ENCODE assay signal across 11 cellular contexts in genomic region chr3:119302697-119303630, GRCh38. TPM values are rescaled to one million over a fixed set of nuclear protein-coding genes. Genes with fewer than 3 reads are reported as not detected.
DNase-seq lines count a peak whose midpoint lies in the region; ATAC-seq and TF ChIP-seq lines count a peak whose summit lies in the region.
"Had no signal": no experiment of that assay in that cellular context is flagged by ENCODE, and none has a peak within 500 bp of the region (broad histone marks: within the 10 kb centered on the region; RNA-seq: fewer than 3 reads in every experiment).

No MANE protein-coding gene starts in this region.

- peak overlapping the region in 1 of 2 experiments; percentile 63 for H3K18ac ChIP-seq in mesenchymal stem cell (ENCODE audit: low read depth in 1 of 2, low read length in 2 of 2)

- H3K4me2 ChIP-seq in mesenchymal stem cell (ENCODE audit: low read length, poor library complexity, severe bottlenecking) = no peak overlapping the region

- no peak overlapping the region for H2AFZ ChIP-seq in mesenchymal stem cell (ENCODE audit: low read depth, low read length)

- peak overlapping the region; percentile 83 for H3K27ac ChIP-seq in mesenchymal stem cell (ENCODE audit: low read length, poor library complexity, severe bottlenecking)

- DNase-seq in mesenchymal stem cell (no peak), BE2C (no peak), natural killer cell (no peak)
- DNase-seq in effector memory CD8-positive, alpha-beta T cell = no peak
- DNase-seq in activated CD4-positive, alpha-beta memory T cell treated with anti-CD3 and anti-CD28 coated beads for 36 hours = no peak
- DNase-seq: left cardiac atrium had no signal

- H3K9ac ChIP-seq in mesenchymal stem cell (ENCODE audit: low read length) = no peak overlapping the region

- peaks cover 2 to 7% of the 10 kb centered on the region in 2 experiments for H3K36me3 ChIP-seq in mesenchymal stem cell (ENCODE audit: control insufficient read depth in 1 of 2, insufficient read depth in 2 of 2, low read depth in 1 of 2, low read length in 2 of 2)
- H3K36me3 ChIP-seq in BE2C = no peaks in the 10 kb centered on the region

- H3K27me3 ChIP-seq in mesenchymal stem cell (ENCODE audit: control insufficient read depth in 1 of 2, insufficient read depth in 1 of 2, low read length in 2 of 2) (peaks cover 0 to 6% of the 10 kb centered on the region in 2 experiments), BE2C (no peaks in the 10 kb centered on the region)

- H3K79me1 ChIP-seq in mesenchymal stem cell (replicated peaks; ENCODE audit: low read length, poor library complexity, severe bottlenecking) = peaks cover 38% of the 10 kb centered on the region

- no peaks in the 10 kb centered on the region for H3K27me3 Mint-ChIP-seq in natural killer cell (ENCODE audit: low read depth in 2 of 2)
- no peaks in the 10 kb centered on the region for H3K27me3 Mint-ChIP-seq in effector memory CD8-positive, alpha-beta T cell
- no peaks in the 10 kb centered on the region for H3K27me3 Mint-ChIP-seq in activated CD4-positive, alpha-beta memory T cell treated with anti-CD3 and anti-CD28 coated beads for 36 hours
- H3K27me3 Mint-ChIP-seq: type B pancreatic cell had no signal

- peak overlapping the region; percentile 82 for H4K91ac ChIP-seq in mesenchymal stem cell (ENCODE audit: low read length)

- POLR2A ChIA-PET in activated CD4-positive, alpha-beta memory T cell treated with anti-CD3 and anti-CD28 coated beads for 36 hours (lab: Charles Lee) = interaction anchor here (0.5 to 0.9 kb wide), 2 partner anchors 20 to 33 kb away, joined by 3 to 4 read pairs; no protein-coding TSS in a partner anchor

- no peak overlapping the region for H3K27ac Mint-ChIP-seq in natural killer cell
- no peak overlapping the region for H3K27ac Mint-ChIP-seq in effector memory CD8-positive, alpha-beta T cell
- no peak overlapping the region for H3K27ac Mint-ChIP-seq in activated CD4-positive, alpha-beta memory T cell treated with anti-CD3 and anti-CD28 coated beads for 36 hours
- H3K27ac Mint-ChIP-seq: type B pancreatic cell had no signal

- peak overlapping the region in 1 of 2 experiments; percentile 15 for H2BK12ac ChIP-seq in mesenchymal stem cell (ENCODE audit: low read length in 2 of 2)

- H3K4me3 Mint-ChIP-seq in natural killer cell = no peak overlapping the region
- no peak overlapping the region for H3K4me3 Mint-ChIP-seq in effector memory CD8-positive, alpha-beta T cell
- no peak overlapping the region for H3K4me3 Mint-ChIP-seq in activated CD4-positive, alpha-beta memory T cell treated with anti-CD3 and anti-CD28 coated beads for 36 hours
- H3K4me3 Mint-ChIP-seq: type B pancreatic cell had no signal

- no peak for TF ChIP-seq CTCF in BE2C (IDR thresholded peaks at IDR 0.05; ENCODE audit: low read depth, low read length)
- no peak for TF ChIP-seq CTCF in natural killer cell (IDR thresholded peaks at IDR 0.05)

- H3K14ac ChIP-seq in mesenchymal stem cell (ENCODE audit: low read length in 2 of 2) = no peak overlapping the region

- intact Hi-C loops in natural killer cell (cut with micrococcal nuclease) = no loop called here
- intact Hi-C loops in activated CD4-positive, alpha-beta memory T cell treated with anti-CD3 and anti-CD28 coated beads for 36 hours (cut with micrococcal nuclease) = no loop called here

- H3K9me3 Mint-ChIP-seq in natural killer cell = no peaks in the 10 kb centered on the region
- no peaks in the 10 kb centered on the region for H3K9me3 Mint-ChIP-seq in effector memory CD8-positive, alpha-beta T cell
- H3K9me3 Mint-ChIP-seq in activated CD4-positive, alpha-beta memory T cell treated with anti-CD3 and anti-CD28 coated beads for 36 hours = no peaks in the 10 kb centered on the region

- H3K36me3 Mint-ChIP-seq in natural killer cell = no peaks in the 10 kb centered on the region
- peaks cover 10% of the 10 kb centered on the region for H3K36me3 Mint-ChIP-seq in effector memory CD8-positive, alpha-beta T cell (ENCODE audit: insufficient read depth)
- H3K36me3 Mint-ChIP-seq in activated CD4-positive, alpha-beta memory T cell treated with anti-CD3 and anti-CD28 coated beads for 36 hours = peaks cover 10% of the 10 kb centered on the region
- H3K36me3 Mint-ChIP-seq: type B pancreatic cell had no signal

- H3K4me1 ChIP-seq in mesenchymal stem cell (ENCODE audit: control insufficient read depth, insufficient read depth, low read depth, low read length) (peaks cover 11% of the 10 kb centered on the region), BE2C (no peaks in the 10 kb centered on the region)

- no peak overlapping the region for H3K23ac ChIP-seq in mesenchymal stem cell (ENCODE audit: low read length in 2 of 2)

- peak overlapping the region; percentile 11 for H2BK120ac ChIP-seq in mesenchymal stem cell (ENCODE audit: low read depth, low read length)

- CTCF ChIA-PET in activated CD4-positive, alpha-beta memory T cell treated with anti-CD3 and anti-CD28 coated beads for 36 hours (lab: Charles Lee) = interaction anchor here (0.9 to 1.6 kb wide), 2 partner anchors 20 to 29 kb away, joined by 3 to 4 read pairs; no protein-coding TSS in a partner anchor

- H2BK5ac ChIP-seq in mesenchymal stem cell (ENCODE audit: low read depth, low read length, poor library complexity, severe bottlenecking) = no peak overlapping the region

- H2AK5ac ChIP-seq in mesenchymal stem cell (ENCODE audit: low read length, severe bottlenecking) = peak overlapping the region; percentile 90

- peaks cover 21 to 29% of the 10 kb centered on the region in 2 donors for H3K4me1 Mint-ChIP-seq in natural killer cell
- H3K4me1 Mint-ChIP-seq in effector memory CD8-positive, alpha-beta T cell (ENCODE audit: low read depth in 2 of 2) = peaks cover 9 to 19% of the 10 kb centered on the region in 2 donors
- peaks cover 30% of the 10 kb centered on the region for H3K4me1 Mint-ChIP-seq in activated CD4-positive, alpha-beta memory T cell treated with anti-CD3 and anti-CD28 coated beads for 36 hours (ENCODE audit: low read depth)

- no peaks in the 10 kb centered on the region for H3K9me3 ChIP-seq in mesenchymal stem cell (ENCODE audit: control insufficient read depth, low read length)
- H3K9me3 ChIP-seq in BE2C = no peaks in the 10 kb centered on the region

- ATAC-seq in GM18858 (IDR thresholded peaks at IDR 0.05; ENCODE audit: unreplicated experiment) (peak; percentile 63), GM21717 (IDR thresholded peaks at IDR 0.05; ENCODE audit: unreplicated experiment) (peak; percentile 65), HG03460 (IDR thresholded peaks at IDR 0.05; ENCODE audit: unreplicated experiment) (peak; percentile 71), natural killer cell (no peak)
- no peak for ATAC-seq in effector memory CD8-positive, alpha-beta T cell (replicated peaks)
- ATAC-seq: left cardiac atrium, Panc1 had no signal

- peak overlapping the region; percentile 54 for H2BK15ac ChIP-seq in mesenchymal stem cell (ENCODE audit: low read depth, poor library complexity, severe bottlenecking)

- H3K4me3 ChIP-seq in mesenchymal stem cell (ENCODE audit: insufficient read depth in 1 of 2, low read depth in 1 of 2, low read length in 2 of 2) (no peak overlapping the region), BE2C (ENCODE audit: low read depth, low read length) (no peak overlapping the region)

- 71% methylated on average over 6 of the region's 7 CpGs for WGBS in mesenchymal stem cell

- peak overlapping the region in 1 of 2 experiments; percentile 54 for H3K4ac ChIP-seq in mesenchymal stem cell (ENCODE audit: low read depth in 1 of 2, low read length in 2 of 2)

- peak overlapping the region; percentile 20 for H4K8ac ChIP-seq in mesenchymal stem cell (ENCODE audit: low read length)

RNA-seq across cellular contexts. Expression of gene ARHGAP31, which starts 8.8 kb away (rescaled TPM):
- polyA plus RNA-seq in mesenchymal stem cell (2013, experiment 1 of 2) = 6.4 TPM
- polyA plus RNA-seq in mesenchymal stem cell (2013, experiment 2 of 2) = 6.3 TPM
- 2.5 TPM for polyA plus RNA-seq in BE2C (2012; ENCODE audit: insufficient read depth, insufficient read length, low read depth)
- 1 to 10 TPM; 4.1 to 8.4 (median 8.4) TPM for total RNA-seq in natural killer cell
- 10 to 100 TPM; 10.8 to 11.4 TPM for total RNA-seq in activated CD4-positive, alpha-beta memory T cell treated with anti-CD3 and anti-CD28 coated beads for 36 hours

Comparison
In these comparisons a context has a peak if more than half of its experiments do, and no peak if none do; other contexts are left out.
1. ATAC-seq: peak in GM18858 (single experiment), GM21717 (single experiment) and HG03460 (single experiment); none in natural killer cell (0 of 3) and effector memory CD8-positive, alpha-beta T cell (single experiment).